In the genomic region with DNA sequence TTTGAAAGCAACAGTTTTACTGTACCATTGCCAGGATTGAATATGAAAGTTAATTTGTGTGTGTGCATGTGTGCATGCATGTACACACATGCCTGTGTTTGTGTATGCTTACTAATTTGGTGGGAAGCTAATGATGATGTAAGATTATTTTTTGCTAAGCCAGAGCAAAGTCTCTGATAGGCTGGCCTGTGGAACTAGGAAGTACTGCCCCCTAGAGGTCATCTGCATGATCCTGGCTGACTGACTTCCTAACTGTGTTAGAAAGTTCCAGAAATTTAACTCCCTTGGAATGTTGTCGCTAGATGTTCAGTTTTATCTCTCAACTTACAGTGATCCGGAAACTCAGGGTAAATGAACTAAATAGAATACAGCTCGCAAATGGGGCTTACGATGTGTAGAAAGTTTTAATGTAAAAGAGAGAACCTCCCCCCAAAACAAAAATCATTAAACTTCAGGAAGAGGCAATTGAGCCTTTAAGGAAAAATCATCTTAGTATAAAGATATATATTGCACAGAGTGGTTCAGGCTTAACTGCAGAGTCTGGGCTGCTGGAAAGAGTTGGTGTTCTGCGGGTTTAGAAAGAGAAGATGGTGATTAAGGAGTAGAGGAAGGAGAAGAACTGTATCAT, we compare ENCODE assay signal across 8 cellular contexts.
DNase-seq lines count a peak whose midpoint lies in the region; ATAC-seq and TF ChIP-seq lines count a peak whose summit lies in the region.

No MANE protein-coding gene starts in this region.

- DNase-seq in ELR (ENCODE audit: low read depth) = peak; percentile 60
- DNase-seq in HFF-Myc (ENCODE audit: extremely low read depth, low read depth) = peak; percentile 16
- DNase-seq in T follicular helper cell (ENCODE audit: low read depth) = peak; percentile 41
- DNase-seq in T47D (ENCODE audit: low read depth in 1 of 2, low spot score in 1 of 2) = peak; percentile 18 to 72
- DNase-seq in left kidney (ENCODE audit: low read depth, low spot score) = peak; percentile 37
- peak; percentile 24 for DNase-seq in stimulated activated CD8-positive, alpha-beta memory T cell treated with anti-CD3 and anti-CD28 coated beads, Interleukin-4, amount 100 ng/mL, for 24 hours (ENCODE audit: low read depth)

- in situ Hi-C loops in T47D (cut with HindIII; ENCODE audit: low pct_unique_long_range_greater_than_20kb, low sequenced_read_pairs) = no loop called here

- no peak for ATAC-seq in HG03025 (IDR thresholded peaks at IDR 0.05; ENCODE audit: low FRiP score, unreplicated experiment)
- ATAC-seq in GM21528 (IDR thresholded peaks at IDR 0.05; ENCODE audit: low FRiP score, unreplicated experiment) = no peak

- H3K4me3 ChIP-seq in HFF-Myc (replicated peaks; ENCODE audit: low read depth, low read length) = no peak overlapping the region

- peak; percentile 57 for TF ChIP-seq CTCF in HFF-Myc (IDR thresholded peaks at IDR 0.05; ENCODE audit: low read depth, low read length, missing control alignments)
